ENCODE assay signal across 20 cellular contexts in the genomic region with DNA sequence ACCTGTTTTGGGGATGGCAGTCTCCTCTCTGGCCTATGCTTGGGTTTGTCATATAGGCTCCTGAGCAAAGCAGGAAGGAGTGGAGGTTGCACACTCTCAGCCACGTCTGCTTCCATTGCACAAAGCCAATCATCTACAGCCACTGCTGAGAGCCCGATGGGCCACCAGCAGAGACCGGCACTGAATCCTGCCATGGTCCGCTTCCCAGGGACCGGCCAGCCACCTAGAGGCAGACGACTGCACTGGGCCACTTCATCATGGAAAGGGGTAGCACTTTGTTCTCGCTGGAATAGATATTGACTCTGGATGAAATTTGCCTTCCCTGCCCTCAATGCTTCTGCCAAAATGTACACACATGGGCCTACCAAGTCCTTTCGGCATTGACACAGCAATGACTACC. TPM values are rescaled to one million over a fixed set of nuclear protein-coding genes. Genes with fewer than 3 reads are reported as not detected.
DNase-seq lines count a peak whose midpoint lies in the region; ATAC-seq and TF ChIP-seq lines count a peak whose summit lies in the region.
"Had no signal": no experiment of that assay in that cellular context is flagged by ENCODE, and none has a peak within 500 bp of the region (broad histone marks: within the 10 kb centered on the region; RNA-seq: fewer than 3 reads in every experiment).

No MANE protein-coding gene starts in this region.

- no peak overlapping the region for H2AFZ ChIP-seq in neuronal stem cell (ENCODE audit: low read length)

- H2BK5ac ChIP-seq in neuronal stem cell (ENCODE audit: low read length), result no peak overlapping the region

- H4K91ac ChIP-seq in neuronal stem cell (ENCODE audit: low read depth, low read length, poor library complexity), result no peak overlapping the region

- H2BK12ac ChIP-seq in neuronal stem cell (ENCODE audit: low read length), result no peak overlapping the region

- H3K27me3 Mint-ChIP-seq in endodermal cell (ENCODE audit: insufficient read depth), result no peaks in the 10 kb centered on the region

- H2BK120ac ChIP-seq in neuronal stem cell (ENCODE audit: low read depth, low read length), result no peak overlapping the region

- H3K27ac ChIP-seq in endodermal cell (ENCODE audit: low read depth, low read length) (no peak overlapping the region), neuronal stem cell (replicated peaks; ENCODE audit: low read length) (no peak overlapping the region)
- H3K27ac ChIP-seq: BLaER1 treated with 17β-estradiol and CSF1 and Interleukin-3, amounts not matched to agents 10 nM and 100 nM; Peyer's patch had no signal

- no peaks in the 10 kb centered on the region for H3K9me3 Mint-ChIP-seq in endodermal cell
- H3K9me3 Mint-ChIP-seq: CD8-positive, alpha-beta T cell had no signal

- no peak overlapping the region for H3K23ac ChIP-seq in neuronal stem cell (ENCODE audit: low read depth, low read length, poor library complexity)

- no peaks in the 10 kb centered on the region for H3K36me3 Mint-ChIP-seq in endodermal cell (ENCODE audit: low read depth)
- H3K36me3 Mint-ChIP-seq: CD8-positive, alpha-beta T cell had no signal

- no peak overlapping the region for H3K4me3 Mint-ChIP-seq in endodermal cell
- H3K4me3 Mint-ChIP-seq: CD8-positive, alpha-beta T cell had no signal

- ATAC-seq in GM19455 (IDR thresholded peaks at IDR 0.05; ENCODE audit: unreplicated experiment), result no peak
- no peak for ATAC-seq in HG03565 (IDR thresholded peaks at IDR 0.05; ENCODE audit: unreplicated experiment)
- ATAC-seq: CD8-positive, alpha-beta T cell had no signal

- in situ Hi-C loops in astrocyte of the spinal cord (cut with HindIII; ENCODE audit: low sequenced_read_pairs), result no loop called here

- H3K4me1 Mint-ChIP-seq in endodermal cell, result no peaks in the 10 kb centered on the region

- H3K14ac ChIP-seq in neuronal stem cell (ENCODE audit: low read length), result no peak overlapping the region

- H3K36me3 ChIP-seq in H7 (replicated peaks; ENCODE audit: control insufficient read depth, insufficient read depth, low read length) (no peaks in the 10 kb centered on the region), endodermal cell (ENCODE audit: control insufficient read depth, insufficient read depth, low read length) (no peaks in the 10 kb centered on the region), neuronal stem cell (replicated peaks in 1 of 2; ENCODE audit: control insufficient read depth in 2 of 2, insufficient read depth in 2 of 2, low read length in 2 of 2) (no peaks in the 10 kb centered on the region)
- H3K36me3 ChIP-seq: BLaER1 treated with 17β-estradiol and CSF1 and Interleukin-3, amounts not matched to agents 10 nM and 100 nM; Peyer's patch had no signal

- H3K79me1 ChIP-seq in neuronal stem cell (ENCODE audit: low read depth, low read length), result no peaks in the 10 kb centered on the region

- intact Hi-C loops in cardiac septum (cut with DNase I), result no loop called here

- no peaks in the 10 kb centered on the region for H3K9me3 ChIP-seq in endodermal cell (ENCODE audit: control insufficient read depth, low read length)
- H3K9me3 ChIP-seq in neuronal stem cell (replicated peaks in 1 of 2; ENCODE audit: control insufficient read depth in 2 of 2, insufficient read depth in 1 of 2, low read depth in 1 of 2, low read length in 2 of 2), result no peaks in the 10 kb centered on the region
- H3K9me3 ChIP-seq: BLaER1 treated with 17β-estradiol and CSF1 and Interleukin-3, amounts not matched to agents 10 nM and 100 nM; Peyer's patch had no signal

- no peak overlapping the region for H2BK15ac ChIP-seq in neuronal stem cell (ENCODE audit: low read length)

- no peaks in the 10 kb centered on the region for H3K27me3 ChIP-seq in H7 (ENCODE audit: control insufficient read depth, insufficient read depth, low read length)
- H3K27me3 ChIP-seq in endodermal cell (ENCODE audit: control insufficient read depth, insufficient read depth, low read length, poor library complexity, severe bottlenecking), result no peaks in the 10 kb centered on the region
- H3K27me3 ChIP-seq in neuronal stem cell (ENCODE audit: control insufficient read depth in 3 of 3, insufficient read depth in 3 of 3, low read depth in 1 of 3, low read length in 3 of 3), result no peaks in the 10 kb centered on the region
- H3K27me3 ChIP-seq: BLaER1 treated with 17β-estradiol and CSF1 and Interleukin-3, amounts not matched to agents 10 nM and 100 nM; Peyer's patch had no signal

- H4K8ac ChIP-seq in neuronal stem cell (ENCODE audit: low read depth, low read length), result no peak overlapping the region

- H3K9ac ChIP-seq in endodermal cell (ENCODE audit: extremely low read depth, low read length, poor library complexity, severe bottlenecking) (no peak overlapping the region), neuronal stem cell (ENCODE audit: low read depth, low read length, poor library complexity) (no peak overlapping the region)
- H3K9ac ChIP-seq: BLaER1 treated with 17β-estradiol and CSF1 and Interleukin-3, amounts not matched to agents 10 nM and 100 nM had no signal

- WGBS in endodermal cell (ENCODE audit: insufficient coverage in 1 of 2, insufficient read length in 1 of 2), 2 experiments, result 89% methylated on average over 3 to 8 of the region's 8 CpGs
- no CpG with 5 or more reads among the region's 8 CpGs for WGBS in neuronal stem cell (ENCODE audit: extremely low coverage in 2 of 2, insufficient read length in 2 of 2, insufficient replicate concordance in 1 of 2), 2 donors

- no peak overlapping the region for H3K4ac ChIP-seq in neuronal stem cell (ENCODE audit: low read length)

- H3K4me1 ChIP-seq in endodermal cell (ENCODE audit: control insufficient read depth, insufficient read depth, low read length) (no peaks in the 10 kb centered on the region), neuronal stem cell (ENCODE audit: control insufficient read depth in 2 of 2, insufficient read depth in 1 of 2, low read depth in 1 of 2, low read length in 2 of 2) (no peaks in the 10 kb centered on the region)
- H3K4me1 ChIP-seq: BLaER1 treated with 17β-estradiol and CSF1 and Interleukin-3, amounts not matched to agents 10 nM and 100 nM; Peyer's patch had no signal

- TF ChIP-seq CTCF in astrocyte of the spinal cord (IDR thresholded peaks at IDR 0.05; ENCODE audit: low read depth, low read length), result peak; percentile 0
- TF ChIP-seq CTCF in endodermal cell (conservative IDR thresholded peaks at IDR 0.05), result peak; percentile 68

- H3K18ac ChIP-seq in neuronal stem cell (ENCODE audit: low read length), result peak overlapping the region; percentile 23

- no peak overlapping the region for H2AK5ac ChIP-seq in neuronal stem cell (ENCODE audit: low read depth, low read length)

- no peak overlapping the region for H3K27ac Mint-ChIP-seq in endodermal cell
- H3K27ac Mint-ChIP-seq: CD8-positive, alpha-beta T cell had no signal

- no peak overlapping the region for H3K4me3 ChIP-seq in H7 (ENCODE audit: insufficient read depth, low read depth, low read length)
- H3K4me3 ChIP-seq in astrocyte of the spinal cord (ENCODE audit: low read depth, low read length), result no peak overlapping the region
- H3K4me3 ChIP-seq in endodermal cell (ENCODE audit: low read length), result no peak overlapping the region
- no peak overlapping the region for H3K4me3 ChIP-seq in neuronal stem cell (ENCODE audit: low read length in 2 of 2)
- H3K4me3 ChIP-seq: BLaER1 treated with 17β-estradiol and CSF1 and Interleukin-3, amounts not matched to agents 10 nM and 100 nM; Peyer's patch had no signal

- H3K4me2 ChIP-seq in neuronal stem cell (ENCODE audit: insufficient read depth, low read length, poor library complexity, severe bottlenecking), result no peak overlapping the region
- H3K4me2 ChIP-seq: BLaER1 treated with 17β-estradiol and CSF1 and Interleukin-3, amounts not matched to agents 10 nM and 100 nM had no signal

- DNase-seq in H7 (peak; percentile 61), astrocyte of the spinal cord (ENCODE audit: low read depth, low spot score) (no peak), endodermal cell (peak; percentile 59), neuronal stem cell (ENCODE audit: low spot score) (no peak), kidney glomerular epithelial cell (lab: John Stamatoyannopoulos, UW) (no peak), cardiac septum (ENCODE audit: low spot score) (no peak)
- DNase-seq: CD8-positive, alpha-beta T cell; DMS53; EL; HCEC 1CT; NCI-H1092 treated with DMSO at 0.1 percent for 48 hours; NCI-H1694 treated with DMSO at 0.1 percent for 48 hours; NCI-H748 treated with DMSO at 0.1 percent for 48 hours; NK-92 treated with Interleukin-12 subunit alpha and Interleukin-12 subunit beta, amount 100 ng/mL, for 24 hours; Peyer's patch had no signal

RNA-seq across cellular contexts. Expression of gene DLK1, which starts 22.3 kb away (rescaled TPM):
- 0.37 and 1.5 TPM in 2 replicates for total RNA-seq in H7 (2014; rRNA removed; shearing (Covaris generic))
- total RNA-seq in endodermal cell, result 100 to 1,000 TPM in 1 of 2 donors, 10 to 100 TPM in 1; 78.3 to 117 TPM
- polyA plus RNA-seq in endodermal cell (2013, experiment 1 of 2), result 99.8 TPM
- polyA plus RNA-seq in endodermal cell (2013, experiment 2 of 2), result 92.1 TPM
- polyA plus RNA-seq in neuronal stem cell (2013, experiment 1 of 2), result 6,496 TPM
- 6,408 TPM for polyA plus RNA-seq in neuronal stem cell (2013, experiment 2 of 2)
- 1.2 TPM for total RNA-seq in cardiac septum
- total RNA-seq: A673; CD8-positive, alpha-beta T cell; NCI-H460; Peyer's patch had no signal

Comparison
In these comparisons a context has a peak if more than half of its experiments do, and no peak if none do; other contexts are left out.
1. DNase-seq: peak in H7 (single experiment) and endodermal cell (single experiment); none in astrocyte of the spinal cord (single experiment), neuronal stem cell (single experiment), kidney glomerular epithelial cell (single experiment) and cardiac septum (single experiment).
2. RNA of gene DLK1, which starts 22.3 kb away (total RNA-seq): 78.3 to 117 TPM in endodermal cell; 0.37 to 1.5 TPM in H7 and 1.2 TPM in cardiac septum (single experiment); every median in the first group is over 10 times any median in the second.